Comparison of ENCODE assay signal across 20 cellular contexts in the genomic region with DNA sequence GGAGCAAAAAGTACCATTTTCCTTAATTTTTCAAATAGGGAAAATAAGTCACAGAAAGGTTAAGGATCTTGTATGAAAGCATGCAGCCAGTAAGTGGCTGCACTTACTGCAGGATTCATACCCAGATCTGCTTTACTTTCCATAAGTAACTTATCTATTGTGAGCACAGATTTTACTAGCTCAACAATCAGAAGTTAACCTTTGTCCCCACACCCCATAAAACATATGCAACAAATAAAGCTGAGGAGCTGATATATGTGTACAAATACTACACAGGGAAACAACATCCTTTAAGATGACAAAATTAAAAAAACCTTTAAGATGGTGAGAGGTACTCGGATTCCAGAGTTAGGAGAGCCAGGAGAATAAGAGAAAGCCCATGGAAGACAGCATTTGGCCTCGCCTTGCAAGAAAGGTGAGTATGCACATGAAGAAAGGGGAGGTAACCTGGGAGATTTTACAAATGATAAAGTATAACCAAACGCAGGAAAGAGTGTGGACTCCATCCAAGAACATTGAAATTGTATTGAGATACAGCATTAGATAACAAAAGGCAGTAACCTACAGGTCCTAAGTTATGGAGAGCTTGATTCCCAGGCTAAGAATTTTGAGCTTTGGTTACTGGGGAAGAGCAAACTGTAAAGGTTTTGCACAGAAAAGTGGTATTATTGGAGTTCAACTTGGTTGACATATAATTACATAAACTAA.
DNase-seq lines count a peak whose midpoint lies in the region; ATAC-seq, FAIRE-seq and TF ChIP-seq lines count a peak whose summit lies in the region.
"Had no signal": no experiment of that assay in that cellular context is flagged by ENCODE, and none has a peak within 500 bp of the region (broad histone marks: within the 10 kb centered on the region; RNA-seq: fewer than 3 reads in every experiment).

No MANE protein-coding gene starts in this region.

- no peak overlapping the region for H3K27ac ChIP-seq in small intestine (ENCODE audit: low read depth in 1 of 2, low read length in 1 of 2)
- H3K27ac ChIP-seq: BLaER1 had no signal

- H3K9me3 ChIP-seq in Loucy (ENCODE audit: insufficient read depth, low read depth, low read length) (no peaks in the 10 kb centered on the region), small intestine (ENCODE audit: control insufficient read depth, low read depth) (no peaks in the 10 kb centered on the region)
- H3K9me3 ChIP-seq: BLaER1 had no signal

- H3K36me3 ChIP-seq in Loucy (ENCODE audit: insufficient read depth, low read length) (no peaks in the 10 kb centered on the region), small intestine (ENCODE audit: control insufficient read depth in 2 of 2, insufficient read depth in 2 of 2, low read length in 2 of 2) (no peaks in the 10 kb centered on the region)
- H3K36me3 ChIP-seq: BLaER1 had no signal

- H4K20me1 ChIP-seq in Loucy (ENCODE audit: insufficient read depth, low read length, poor library complexity, severe bottlenecking), result no peaks in the 10 kb centered on the region
- H4K20me1 ChIP-seq: BLaER1 had no signal

- H3K4me2 ChIP-seq in Loucy (ENCODE audit: low read depth, low read length, poor library complexity, severe bottlenecking), result no peak overlapping the region
- H3K4me2 ChIP-seq: BLaER1 had no signal

- H3K9me2 ChIP-seq in Loucy (replicated peaks; ENCODE audit: low read depth, low read length), result no peaks in the 10 kb centered on the region

- no peaks in the 10 kb centered on the region for H3F3A ChIP-seq in Loucy (ENCODE audit: low read depth)

- H3K4me1 ChIP-seq in Loucy (ENCODE audit: insufficient read depth, low read length, poor library complexity, severe bottlenecking) (peaks cover 4% of the 10 kb centered on the region), small intestine (ENCODE audit: control insufficient read depth in 2 of 2, insufficient read depth in 1 of 2, low read depth in 1 of 2, low read length in 1 of 2) (peaks cover 0 to 3% of the 10 kb centered on the region in 2 donors)
- H3K4me1 ChIP-seq: BLaER1 had no signal

- H2AFZ ChIP-seq in Loucy (ENCODE audit: low read length), result peak overlapping the region; percentile 84; the same call in 1 of the 2 replicates

- intact Hi-C loops in left colon (cut with DNase I, micrococcal nuclease), result no loop called here

- H3K27me3 ChIP-seq in Loucy (ENCODE audit: insufficient read depth, low read length, poor library complexity, severe bottlenecking) (no peaks in the 10 kb centered on the region), small intestine (ENCODE audit: control insufficient read depth in 2 of 2, insufficient read depth in 2 of 2, low read length in 2 of 2) (no peaks in the 10 kb centered on the region)
- H3K27me3 ChIP-seq: BLaER1 had no signal

- H3K4me3 ChIP-seq in Loucy (ENCODE audit: low read length, poor library complexity, severe bottlenecking) (no peak overlapping the region), small intestine (ENCODE audit: low read depth in 1 of 2, low read length in 2 of 2) (no peak overlapping the region)
- H3K4me3 ChIP-seq: BLaER1, K562 had no signal

- ATAC-seq in HG02678 (IDR thresholded peaks at IDR 0.05; ENCODE audit: unreplicated experiment), result peak; percentile 8
- peak; percentile 98 for ATAC-seq in left colon
- ATAC-seq in GM19395 (IDR thresholded peaks at IDR 0.05; ENCODE audit: unreplicated experiment), result no peak
- ATAC-seq: K562 had no signal

- H3K9ac ChIP-seq in Loucy (ENCODE audit: low read depth, low read length, poor library complexity, severe bottlenecking), result no peak overlapping the region
- H3K9ac ChIP-seq: BLaER1 had no signal

- WGBS in small intestine, 3 donors, result 14 to 52% (median 41%) methylated on average over 3 of the region's 3 CpGs

- no peak for DNase-seq in left colon
- DNase-seq in small intestine, result peak; percentile 85
- DNase-seq in activated CD4-positive, CD25-positive, alpha-beta regulatory T cell (lab: John Stamatoyannopoulos, UW), result no peak
- no peak for DNase-seq in NCI-H1105 treated with DMSO at 0.1 percent for 48 hours (lab: John Stamatoyannopoulos, UW)
- no peak for DNase-seq in activated CD8-positive, alpha-beta memory T cell treated with anti-CD3 and anti-CD28 coated beads, Interleukin-2, amount 50 U/mL, for 48 hours
- DNase-seq: 8988T; CD4-positive, alpha-beta memory T cell; DMS153; DMS79 treated with DMSO at 0.1 percent for 48 hours; GF-D8; HCEC 1CT; HFFc6; IMR-90 had no signal

- H3K79me2 ChIP-seq in Loucy (ENCODE audit: insufficient read depth, low read length), result no peaks in the 10 kb centered on the region

- no peak for TF ChIP-seq CTCF in Loucy (conservative IDR thresholded peaks at IDR 0.05; ENCODE audit: low read length)

- FAIRE-seq in small intestine (lab: Jason Lieb, UNC), result no peak
- FAIRE-seq: H1, HTR-8/SVneo, K562 had no signal
